ENCODE assay signal across 1 cellular context in the genomic region with DNA sequence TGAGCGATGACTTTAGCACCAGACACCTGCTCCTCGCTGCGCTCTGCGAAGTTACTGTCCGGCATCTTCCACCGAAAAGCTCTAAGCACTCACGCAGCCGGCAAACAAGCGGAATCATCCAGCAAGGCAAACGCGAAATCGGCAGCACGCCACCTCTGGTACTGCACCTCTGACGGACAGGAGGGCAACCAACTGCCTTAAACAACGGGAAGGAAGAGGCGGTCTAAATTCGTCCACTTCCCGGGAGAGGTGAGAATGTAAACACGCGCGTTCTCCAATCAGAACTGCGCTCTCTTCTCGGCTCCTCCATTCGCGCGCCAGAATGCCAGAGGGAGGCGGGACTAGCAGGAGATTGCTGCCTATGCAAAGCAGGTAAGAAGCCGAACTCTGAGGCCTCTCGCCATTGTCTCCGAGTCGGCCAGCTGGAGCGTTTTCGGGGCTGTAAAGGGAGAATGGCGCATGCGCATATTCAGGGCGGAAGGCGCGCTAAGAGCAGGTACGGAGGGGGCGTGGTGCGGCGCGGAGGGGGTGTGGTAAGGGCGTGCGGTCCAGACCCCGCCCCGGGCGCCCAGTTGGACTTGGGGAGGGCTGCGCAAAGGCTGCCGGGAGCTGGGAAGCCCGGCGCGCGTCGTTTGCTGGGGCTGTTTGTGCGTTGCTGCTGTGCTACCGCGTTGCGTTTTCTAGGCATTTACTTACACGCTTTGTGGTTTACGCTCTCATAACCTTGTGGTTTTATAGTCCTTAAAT.
TF ChIP-seq lines count a peak whose summit lies in the region.

A gene with protein sequence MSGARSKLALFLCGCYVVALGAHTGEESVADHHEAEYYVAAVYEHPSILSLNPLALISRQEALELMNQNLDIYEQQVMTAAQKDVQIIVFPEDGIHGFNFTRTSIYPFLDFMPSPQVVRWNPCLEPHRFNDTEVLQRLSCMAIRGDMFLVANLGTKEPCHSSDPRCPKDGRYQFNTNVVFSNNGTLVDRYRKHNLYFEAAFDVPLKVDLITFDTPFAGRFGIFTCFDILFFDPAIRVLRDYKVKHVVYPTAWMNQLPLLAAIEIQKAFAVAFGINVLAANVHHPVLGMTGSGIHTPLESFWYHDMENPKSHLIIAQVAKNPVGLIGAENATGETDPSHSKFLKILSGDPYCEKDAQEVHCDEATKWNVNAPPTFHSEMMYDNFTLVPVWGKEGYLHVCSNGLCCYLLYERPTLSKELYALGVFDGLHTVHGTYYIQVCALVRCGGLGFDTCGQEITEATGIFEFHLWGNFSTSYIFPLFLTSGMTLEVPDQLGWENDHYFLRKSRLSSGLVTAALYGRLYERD (plus strand): TSS at position 347 of the 747 bp plus-strand sequence. CDS start 33,695 bp downstream, outside the sequence.
A gene (minus strand): TSS at position 171 of the 747 bp plus-strand sequence. CDS start 106 bp downstream, at position 65.

TF ChIP-seq in HEK293, 187 proteins besides CTCF, POLR2A, EP300 and RAD21 (continued from another document):
- TF ChIP-seq ZNF274 (IDR thresholded peaks at IDR 0.05; ENCODE audit: low read length) (no peak), ZNF274 (tag by site-specific recombination; IDR thresholded peaks at IDR 0.05; ENCODE audit: borderline replicate concordance) (no peak), TCF7L2 (IDR thresholded peaks at IDR 0.05; ENCODE audit: borderline replicate concordance, low read depth, low read length) (no peak), ZNF670 (tag by site-specific recombination; IDR thresholded peaks at IDR 0.05; ENCODE audit: low read depth) (no peak), ZNF843 (tag by site-specific recombination; IDR thresholded peaks at IDR 0.05) (peak; percentile 37; the same call in 1 of the 2 replicates), ZNF510 (tag by site-specific recombination; IDR thresholded peaks at IDR 0.05; ENCODE audit: insufficient replicate concordance) (no peak), ZNF473 (tag by site-specific recombination; IDR thresholded peaks at IDR 0.05) (no peak), ZNF629 (tag by site-specific recombination; IDR thresholded peaks at IDR 0.05) (peak; percentile 43), ZNF561 (tag by site-specific recombination; IDR thresholded peaks at IDR 0.05; ENCODE audit: borderline replicate concordance) (peak; percentile 38; the same call in 1 of the 2 replicates), MYNN (tag by site-specific recombination; IDR thresholded peaks at IDR 0.05; ENCODE audit: borderline replicate concordance) (no peak), SP2 (tag by site-specific recombination; IDR thresholded peaks at IDR 0.05) (peak; percentile 97), ZNF76 (tag by site-specific recombination; IDR thresholded peaks at IDR 0.05; ENCODE audit: borderline replicate concordance, low read depth) (peak; percentile 92), MEIS1 (CRISPR knock-in tag; IDR thresholded peaks at IDR 0.05; ENCODE audit: borderline replicate concordance) (no peak), ZNF660 (tag by site-specific recombination; IDR thresholded peaks at IDR 0.05) (no peak; the same call in 1 of the 2 replicates), ZNF266 (tag by site-specific recombination; IDR thresholded peaks at IDR 0.05; ENCODE audit: low read depth) (no peak)
- TF ChIP-seq, protein P1, sequence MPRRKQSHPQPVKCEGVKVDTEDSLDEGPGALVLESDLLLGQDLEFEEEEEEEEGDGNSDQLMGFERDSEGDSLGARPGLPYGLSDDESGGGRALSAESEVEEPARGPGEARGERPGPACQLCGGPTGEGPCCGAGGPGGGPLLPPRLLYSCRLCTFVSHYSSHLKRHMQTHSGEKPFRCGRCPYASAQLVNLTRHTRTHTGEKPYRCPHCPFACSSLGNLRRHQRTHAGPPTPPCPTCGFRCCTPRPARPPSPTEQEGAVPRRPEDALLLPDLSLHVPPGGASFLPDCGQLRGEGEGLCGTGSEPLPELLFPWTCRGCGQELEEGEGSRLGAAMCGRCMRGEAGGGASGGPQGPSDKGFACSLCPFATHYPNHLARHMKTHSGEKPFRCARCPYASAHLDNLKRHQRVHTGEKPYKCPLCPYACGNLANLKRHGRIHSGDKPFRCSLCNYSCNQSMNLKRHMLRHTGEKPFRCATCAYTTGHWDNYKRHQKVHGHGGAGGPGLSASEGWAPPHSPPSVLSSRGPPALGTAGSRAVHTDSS (tag by site-specific recombination; IDR thresholded peaks at IDR 0.05) = no peak
- TF ChIP-seq, protein P2, sequence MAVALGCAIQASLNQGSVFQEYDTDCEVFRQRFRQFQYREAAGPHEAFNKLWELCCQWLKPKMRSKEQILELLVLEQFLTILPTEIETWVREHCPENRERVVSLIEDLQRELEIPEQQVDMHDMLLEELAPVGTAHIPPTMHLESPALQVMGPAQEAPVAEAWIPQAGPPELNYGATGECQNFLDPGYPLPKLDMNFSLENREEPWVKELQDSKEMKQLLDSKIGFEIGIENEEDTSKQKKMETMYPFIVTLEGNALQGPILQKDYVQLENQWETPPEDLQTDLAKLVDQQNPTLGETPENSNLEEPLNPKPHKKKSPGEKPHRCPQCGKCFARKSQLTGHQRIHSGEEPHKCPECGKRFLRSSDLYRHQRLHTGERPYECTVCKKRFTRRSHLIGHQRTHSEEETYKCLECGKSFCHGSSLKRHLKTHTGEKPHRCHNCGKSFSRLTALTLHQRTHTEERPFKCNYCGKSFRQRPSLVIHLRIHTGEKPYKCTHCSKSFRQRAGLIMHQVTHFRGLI (tag by site-specific recombination; IDR thresholded peaks at IDR 0.05) = peak; percentile 45; the same call in 1 of the 2 replicates
- TF ChIP-seq, protein P3, sequence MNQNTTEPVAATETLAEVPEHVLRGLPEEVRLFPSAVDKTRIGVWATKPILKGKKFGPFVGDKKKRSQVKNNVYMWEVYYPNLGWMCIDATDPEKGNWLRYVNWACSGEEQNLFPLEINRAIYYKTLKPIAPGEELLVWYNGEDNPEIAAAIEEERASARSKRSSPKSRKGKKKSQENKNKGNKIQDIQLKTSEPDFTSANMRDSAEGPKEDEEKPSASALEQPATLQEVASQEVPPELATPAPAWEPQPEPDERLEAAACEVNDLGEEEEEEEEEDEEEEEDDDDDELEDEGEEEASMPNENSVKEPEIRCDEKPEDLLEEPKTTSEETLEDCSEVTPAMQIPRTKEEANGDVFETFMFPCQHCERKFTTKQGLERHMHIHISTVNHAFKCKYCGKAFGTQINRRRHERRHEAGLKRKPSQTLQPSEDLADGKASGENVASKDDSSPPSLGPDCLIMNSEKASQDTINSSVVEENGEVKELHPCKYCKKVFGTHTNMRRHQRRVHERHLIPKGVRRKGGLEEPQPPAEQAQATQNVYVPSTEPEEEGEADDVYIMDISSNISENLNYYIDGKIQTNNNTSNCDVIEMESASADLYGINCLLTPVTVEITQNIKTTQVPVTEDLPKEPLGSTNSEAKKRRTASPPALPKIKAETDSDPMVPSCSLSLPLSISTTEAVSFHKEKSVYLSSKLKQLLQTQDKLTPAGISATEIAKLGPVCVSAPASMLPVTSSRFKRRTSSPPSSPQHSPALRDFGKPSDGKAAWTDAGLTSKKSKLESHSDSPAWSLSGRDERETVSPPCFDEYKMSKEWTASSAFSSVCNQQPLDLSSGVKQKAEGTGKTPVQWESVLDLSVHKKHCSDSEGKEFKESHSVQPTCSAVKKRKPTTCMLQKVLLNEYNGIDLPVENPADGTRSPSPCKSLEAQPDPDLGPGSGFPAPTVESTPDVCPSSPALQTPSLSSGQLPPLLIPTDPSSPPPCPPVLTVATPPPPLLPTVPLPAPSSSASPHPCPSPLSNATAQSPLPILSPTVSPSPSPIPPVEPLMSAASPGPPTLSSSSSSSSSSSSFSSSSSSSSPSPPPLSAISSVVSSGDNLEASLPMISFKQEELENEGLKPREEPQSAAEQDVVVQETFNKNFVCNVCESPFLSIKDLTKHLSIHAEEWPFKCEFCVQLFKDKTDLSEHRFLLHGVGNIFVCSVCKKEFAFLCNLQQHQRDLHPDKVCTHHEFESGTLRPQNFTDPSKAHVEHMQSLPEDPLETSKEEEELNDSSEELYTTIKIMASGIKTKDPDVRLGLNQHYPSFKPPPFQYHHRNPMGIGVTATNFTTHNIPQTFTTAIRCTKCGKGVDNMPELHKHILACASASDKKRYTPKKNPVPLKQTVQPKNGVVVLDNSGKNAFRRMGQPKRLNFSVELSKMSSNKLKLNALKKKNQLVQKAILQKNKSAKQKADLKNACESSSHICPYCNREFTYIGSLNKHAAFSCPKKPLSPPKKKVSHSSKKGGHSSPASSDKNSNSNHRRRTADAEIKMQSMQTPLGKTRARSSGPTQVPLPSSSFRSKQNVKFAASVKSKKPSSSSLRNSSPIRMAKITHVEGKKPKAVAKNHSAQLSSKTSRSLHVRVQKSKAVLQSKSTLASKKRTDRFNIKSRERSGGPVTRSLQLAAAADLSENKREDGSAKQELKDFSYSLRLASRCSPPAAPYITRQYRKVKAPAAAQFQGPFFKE (tag by site-specific recombination; IDR thresholded peaks at IDR 0.05; ENCODE audit: borderline replicate concordance) = no peak
- TF ChIP-seq, protein P4, sequence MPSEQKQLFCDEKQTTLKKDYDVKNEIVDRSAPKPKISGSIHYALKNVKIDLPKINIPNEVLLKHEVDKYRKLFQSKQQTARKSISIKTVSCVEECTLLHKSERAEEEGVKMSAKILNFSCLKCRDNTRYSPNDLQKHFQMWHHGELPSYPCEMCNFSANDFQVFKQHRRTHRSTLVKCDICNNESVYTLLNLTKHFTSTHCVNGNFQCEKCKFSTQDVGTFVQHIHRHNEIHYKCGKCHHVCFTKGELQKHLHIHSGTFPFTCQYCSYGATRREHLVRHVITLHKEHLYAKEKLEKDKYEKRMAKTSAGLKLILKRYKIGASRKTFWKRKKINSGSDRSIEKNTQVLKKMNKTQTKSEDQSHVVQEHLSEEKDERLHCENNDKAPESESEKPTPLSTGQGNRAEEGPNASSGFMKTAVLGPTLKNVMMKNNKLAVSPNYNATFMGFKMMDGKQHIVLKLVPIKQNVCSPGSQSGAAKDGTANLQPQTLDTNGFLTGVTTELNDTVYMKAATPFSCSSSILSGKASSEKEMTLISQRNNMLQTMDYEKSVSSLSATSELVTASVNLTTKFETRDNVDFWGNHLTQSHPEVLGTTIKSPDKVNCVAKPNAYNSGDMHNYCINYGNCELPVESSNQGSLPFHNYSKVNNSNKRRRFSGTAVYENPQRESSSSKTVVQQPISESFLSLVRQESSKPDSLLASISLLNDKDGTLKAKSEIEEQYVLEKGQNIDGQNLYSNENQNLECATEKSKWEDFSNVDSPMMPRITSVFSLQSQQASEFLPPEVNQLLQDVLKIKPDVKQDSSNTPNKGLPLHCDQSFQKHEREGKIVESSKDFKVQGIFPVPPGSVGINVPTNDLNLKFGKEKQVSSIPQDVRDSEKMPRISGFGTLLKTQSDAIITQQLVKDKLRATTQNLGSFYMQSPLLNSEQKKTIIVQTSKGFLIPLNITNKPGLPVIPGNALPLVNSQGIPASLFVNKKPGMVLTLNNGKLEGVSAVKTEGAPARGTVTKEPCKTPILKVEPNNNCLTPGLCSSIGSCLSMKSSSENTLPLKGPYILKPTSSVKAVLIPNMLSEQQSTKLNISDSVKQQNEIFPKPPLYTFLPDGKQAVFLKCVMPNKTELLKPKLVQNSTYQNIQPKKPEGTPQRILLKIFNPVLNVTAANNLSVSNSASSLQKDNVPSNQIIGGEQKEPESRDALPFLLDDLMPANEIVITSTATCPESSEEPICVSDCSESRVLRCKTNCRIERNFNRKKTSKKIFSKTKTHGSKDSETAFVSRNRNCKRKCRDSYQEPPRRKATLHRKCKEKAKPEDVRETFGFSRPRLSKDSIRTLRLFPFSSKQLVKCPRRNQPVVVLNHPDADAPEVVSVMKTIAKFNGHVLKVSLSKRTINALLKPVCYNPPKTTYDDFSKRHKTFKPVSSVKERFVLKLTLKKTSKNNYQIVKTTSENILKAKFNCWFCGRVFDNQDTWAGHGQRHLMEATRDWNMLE (tag by site-specific recombination; conservative IDR thresholded peaks at IDR 0.05; ENCODE audit: low read depth) = peak; percentile 66
